Comparison of ENCODE assay signal across 18 cellular contexts in the genomic region with DNA sequence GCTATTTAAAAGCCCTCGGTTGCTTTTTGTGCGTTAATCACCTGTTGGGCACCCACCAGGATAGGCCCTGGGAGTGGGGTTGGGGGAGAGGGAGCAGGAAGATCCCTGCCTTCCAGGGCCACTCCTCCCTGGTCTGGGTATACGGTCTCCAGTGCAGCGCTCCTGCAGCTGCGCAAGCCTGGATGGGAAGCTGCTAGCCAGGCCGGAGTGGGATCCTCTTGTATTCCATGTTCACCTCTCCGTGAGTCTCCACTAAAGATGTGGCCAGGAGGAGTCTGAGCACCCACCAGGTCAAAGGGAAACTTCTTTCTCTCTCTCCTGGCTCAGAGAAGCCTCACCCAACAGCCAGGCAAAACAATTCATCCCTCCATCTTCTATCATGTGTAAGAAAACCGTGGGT.
DNase-seq lines count a peak whose midpoint lies in the region; ATAC-seq and TF ChIP-seq lines count a peak whose summit lies in the region.
"Had no signal": no experiment of that assay in that cellular context is flagged by ENCODE, and none has a peak within 500 bp of the region (broad histone marks: within the 10 kb centered on the region; RNA-seq: fewer than 3 reads in every experiment).

No MANE protein-coding gene starts in this region.

- H3K36me3 Mint-ChIP-seq in neural progenitor cell, result no peaks in the 10 kb centered on the region
- H3K36me3 Mint-ChIP-seq: CD8-positive, alpha-beta memory T cell had no signal

- no peaks in the 10 kb centered on the region for H3K36me3 ChIP-seq in neural progenitor cell
- H3K36me3 ChIP-seq in prostate gland, result no peaks in the 10 kb centered on the region
- H3K36me3 ChIP-seq: BLaER1 had no signal

- no peak overlapping the region for H2AFZ ChIP-seq in neural progenitor cell (replicated peaks)
- H2AFZ ChIP-seq: GM23338 had no signal

- peak; percentile 11 for DNase-seq in activated CD8-positive, alpha-beta memory T cell treated with anti-CD3 and anti-CD28 coated beads for 24 hours
- DNase-seq in activated CD8-positive, alpha-beta memory T cell treated with anti-CD3 and anti-CD28 coated beads, Interleukin-2, amount 50 U/mL, for 4 hours, result no peak
- no peak for DNase-seq in neural progenitor cell (ENCODE audit: low spot score)
- peak; percentile 9 for DNase-seq in stimulated activated CD8-positive, alpha-beta memory T cell treated with anti-CD3 and anti-CD28 coated beads, Interleukin-4, amount 100 ng/mL, for 48 hours
- DNase-seq in epidermal melanocyte (ENCODE audit: insufficient read length, low spot score), result no peak
- no peak for DNase-seq in HUDEP-2 (lab: John Stamatoyannopoulos, UW; ENCODE audit: unreplicated experiment in 76 of 76)
- DNase-seq in prostate gland (ENCODE audit: low spot score), result no peak
- DNase-seq: AML-193; Caco-2; CD8-positive, alpha-beta memory T cell; DND-41; GDM1; H7; IMR-90 had no signal

- TF ChIP-seq CTCF in neural progenitor cell (IDR thresholded peaks at IDR 0.05) (no peak), prostate gland (IDR thresholded peaks at IDR 0.05) (no peak)

- no peak overlapping the region for H3K9ac ChIP-seq in neural progenitor cell
- H3K9ac ChIP-seq: BLaER1 had no signal

- H3K4me3 ChIP-seq in neural progenitor cell, result no peak overlapping the region
- H3K4me3 ChIP-seq in prostate gland, result no peak overlapping the region
- H3K4me3 ChIP-seq: BLaER1, GM23338 had no signal

- H3K4me1 ChIP-seq in neural progenitor cell (peaks cover 7% of the 10 kb centered on the region), prostate gland (replicated peaks) (no peaks in the 10 kb centered on the region)
- H3K4me1 ChIP-seq: Caco-2 had no signal

- 82% methylated on average over 8 of the region's 8 CpGs for WGBS in prostate gland

- no peak overlapping the region for H3K4me3 Mint-ChIP-seq in neural progenitor cell
- H3K4me3 Mint-ChIP-seq: CD8-positive, alpha-beta memory T cell; GM23338 had no signal

- H3K9me3 Mint-ChIP-seq in neural progenitor cell, result no peaks in the 10 kb centered on the region
- H3K9me3 Mint-ChIP-seq: CD8-positive, alpha-beta memory T cell; GM23338 had no signal

- no peak overlapping the region for H3K4me2 ChIP-seq in neural progenitor cell
- H3K4me2 ChIP-seq: BLaER1, GM23338 had no signal

- peaks cover 14% of the 10 kb centered on the region for H3K27me3 Mint-ChIP-seq in neural progenitor cell (ENCODE audit: insufficient read depth, low read depth)

- H3K9me3 ChIP-seq in neural progenitor cell (ENCODE audit: low read depth), result no peaks in the 10 kb centered on the region
- no peaks in the 10 kb centered on the region for H3K9me3 ChIP-seq in prostate gland
- H3K9me3 ChIP-seq: BLaER1, Caco-2 had no signal

- no peak for TF ChIP-seq POLR2A in prostate gland (IDR thresholded peaks at IDR 0.05)

- H3K27me3 ChIP-seq in neural progenitor cell (peaks cover 7% of the 10 kb centered on the region), prostate gland (replicated peaks; ENCODE audit: insufficient read depth) (no peaks in the 10 kb centered on the region)
- H3K27me3 ChIP-seq: BLaER1 had no signal

- no peaks in the 10 kb centered on the region for H4K20me1 ChIP-seq in neural progenitor cell (ENCODE audit: low read depth)
- H4K20me1 ChIP-seq: BLaER1 had no signal

- intact Hi-C loops in prostate gland (cut with DNase I), result loop anchor here (10.0 kb wide), 2 partner anchors 396 to 606 kb away; no protein-coding TSS in a partner anchor

- peaks cover 11% of the 10 kb centered on the region for H3K4me1 Mint-ChIP-seq in neural progenitor cell

- peak overlapping the region; percentile 74 for H3K27ac Mint-ChIP-seq in neural progenitor cell
- H3K27ac Mint-ChIP-seq: CD8-positive, alpha-beta memory T cell had no signal

- ATAC-seq in GM21447 (IDR thresholded peaks at IDR 0.05; ENCODE audit: unreplicated experiment), result no peak
- ATAC-seq: GM23338 had no signal

- peaks cover 11% of the 10 kb centered on the region for H3F3A ChIP-seq in neural progenitor cell (ENCODE audit: low read depth)

- no peak overlapping the region for H3K27ac ChIP-seq in neural progenitor cell
- no peak overlapping the region for H3K27ac ChIP-seq in prostate gland
- H3K27ac ChIP-seq: 22Rv1 had no signal

- H3K79me2 ChIP-seq in neural progenitor cell (ENCODE audit: low read depth), result no peaks in the 10 kb centered on the region

Comparison
In these comparisons a context has a peak if more than half of its experiments do, and no peak if none do; other contexts are left out.
1. DNase-seq: peak in activated CD8-positive, alpha-beta memory T cell treated with anti-CD3 and anti-CD28 coated beads for 24 hours (single experiment) and stimulated activated CD8-positive, alpha-beta memory T cell treated with anti-CD3 and anti-CD28 coated beads, Interleukin-4, amount 100 ng/mL, for 48 hours (single experiment); none in activated CD8-positive, alpha-beta memory T cell treated with anti-CD3 and anti-CD28 coated beads, Interleukin-2, amount 50 U/mL, for 4 hours (single experiment), neural progenitor cell (single experiment), epidermal melanocyte (single experiment), HUDEP-2 (0 of 76) and prostate gland (single experiment).